Comparison of ENCODE assay signal across 36 cellular contexts in genomic region chr13:112028481-112028880, GRCh38. TPM values are rescaled to one million over a fixed set of nuclear protein-coding genes. Genes with fewer than 3 reads are reported as not detected.
"Had no signal": no experiment of that assay in that cellular context is flagged by ENCODE, and none has a peak within 500 bp of the region (broad histone marks: within the 10 kb centered on the region; RNA-seq: fewer than 3 reads in every experiment).

No MANE protein-coding gene starts in this region.

- DNase-seq: activated B cell treated with CpG ODN at 0.5 μM for 24 hours; activated CD4-positive, alpha-beta memory T cell treated with anti-CD3 and anti-CD28 coated beads for 36 hours; activated CD4-positive, alpha-beta T cell treated with anti-CD3 and anti-CD28 coated beads for 4 hours; activated CD4-positive, alpha-beta T cell treated with anti-CD3 and anti-CD28 coated beads, Interleukin-2, amount 10 ng/mL, durations not matched to agents 24 days and 14 days; activated CD4-positive, alpha-beta T cell treated with anti-CD3 and anti-CD28 coated beads, Interleukin-2, amount 50 U/mL, for 1 hour; activated CD4-positive, alpha-beta T cell treated with anti-CD3 and anti-CD28 coated beads, Interleukin-2, amount 50 U/mL, for 4 hours; activated CD4-positive, CD25-positive, alpha-beta regulatory T cell treated with anti-CD3 and anti-CD28 coated beads, Interleukin-2, amount 50 U/mL, for 72 hours; activated CD8-positive, alpha-beta memory T cell treated with anti-CD3 and anti-CD28 coated beads, Interleukin-2, amount 50 U/mL, for 4 hours; activated CD8-positive, alpha-beta T cell treated with anti-CD3 and anti-CD28 coated beads for 36 hours; activated effector memory CD4-positive, alpha-beta T cell treated with anti-CD3 and anti-CD28 coated beads, Interleukin-2, amount 50 U/mL, for 16 hours; activated gamma-delta T cell treated with Interleukin-2 at 50 U/mL for 16 hours; activated naive CD4-positive, alpha-beta T cell; activated naive CD4-positive, alpha-beta T cell treated with anti-CD3 and anti-CD28 coated beads for 36 hours; activated naive CD4-positive, alpha-beta T cell treated with anti-CD3 and anti-CD28 coated beads, Interleukin-2, amount 50 U/mL, for 16 hours; activated naive CD8-positive, alpha-beta T cell treated with anti-CD3 and anti-CD28 coated beads for 36 hours; activated T-cell treated with anti-CD3 and anti-CD28 coated beads for 4 hours; activated T-cell treated with anti-CD3 and anti-CD28 coated beads, Interleukin-2, amount 50 U/mL, for 1 hour; activated T-cell treated with anti-CD3 and anti-CD28 coated beads, Interleukin-2, amount 50 U/mL, for 4 hours; activated T-cell treated with anti-CD3 and anti-CD28 coated beads, Interleukin-2, amount 50 U/mL, for 72 hours; adrenal gland; amniotic stem cell; body of pancreas; brain microvascular endothelial cell; central memory CD4-positive, alpha-beta T cell; T-helper 2 cell; T-helper 9 cell had no signal

- H3K9me3 ChIP-seq: adrenal gland, body of pancreas, breast epithelium had no signal

- H3K4me3 ChIP-seq: adrenal gland, body of pancreas, breast epithelium had no signal

- H3K4me1 ChIP-seq: adrenal gland, breast epithelium had no signal

- H3K27me3 ChIP-seq: brain microvascular endothelial cell had no signal

- H3K27ac ChIP-seq: adrenal gland, body of pancreas, brain microvascular endothelial cell, breast epithelium, VCaP had no signal

- FAIRE-seq: astrocyte, TTC549 had no signal

- ATAC-seq: activated CD8-positive, alpha-beta T cell treated with anti-CD3 and anti-CD28 coated beads for 36 hours; activated naive CD4-positive, alpha-beta T cell treated with anti-CD3 and anti-CD28 coated beads, Interleukin-2, amount 50 U/mL, for 72 hours; activated T-cell treated with anti-CD3 and anti-CD28 coated beads, Interleukin-2, amount 50 U/mL, for 4 hours; activated T-cell treated with anti-CD3 and anti-CD28 coated beads, Interleukin-2, amount 50 U/mL, for 72 hours; activated T-helper 17 cell treated with anti-CD3 and anti-CD28 coated beads, Interleukin-2, amount 50 U/mL, for 72 hours; body of pancreas had no signal

- H3K36me3 ChIP-seq: adrenal gland, brain microvascular endothelial cell, breast epithelium had no signal

RNA-seq across cellular contexts. Expression of gene SOX1, which starts 38.5 kb away (rescaled TPM):
- total RNA-seq: activated B cell treated with CpG ODN at 0.5 μM for 24 hours; activated CD4-positive, alpha-beta memory T cell treated with anti-CD3 and anti-CD28 coated beads for 36 hours; activated CD4-positive, alpha-beta T cell treated with anti-CD3 and anti-CD28 coated beads, Interleukin-2, amount 10 ng/mL, durations not matched to agents 24 days and 14 days; activated CD8-positive, alpha-beta memory T cell treated with anti-CD3 and anti-CD28 coated beads for 36 hours; activated CD8-positive, alpha-beta T cell treated with anti-CD3 and anti-CD28 coated beads for 36 hours; activated naive CD4-positive, alpha-beta T cell treated with anti-CD3 and anti-CD28 coated beads for 36 hours; activated naive CD4-positive, alpha-beta T cell treated with anti-CD3 and anti-CD28 coated beads, Interleukin-2, amount 50 U/mL, for 72 hours; activated naive CD8-positive, alpha-beta T cell treated with anti-CD3 and anti-CD28 coated beads for 36 hours; activated T-helper 1 cell treated with anti-CD3 and anti-CD28 coated beads, Interleukin-12 subunit alpha, Interleukin-12 subunit beta, Interleukin-2, Interleukin-4 antibody, amounts not matched to agents 30 ng/mL and 10 ng/mL and 1 ng/mL, durations not matched to agents 14 hours and 24 hours and 36 hours; activated T-helper 17 cell treated with anti-CD3 and anti-CD28 coated beads, Interleukin-2, amount 50 U/mL, for 72 hours; adrenal gland; aorta; astrocyte; body of pancreas; breast epithelium; cardiac septum had no signal
- polyA plus RNA-seq: adrenal gland, aorta had no signal
